Comparison of ENCODE assay signal across 22 cellular contexts in the genomic region with DNA sequence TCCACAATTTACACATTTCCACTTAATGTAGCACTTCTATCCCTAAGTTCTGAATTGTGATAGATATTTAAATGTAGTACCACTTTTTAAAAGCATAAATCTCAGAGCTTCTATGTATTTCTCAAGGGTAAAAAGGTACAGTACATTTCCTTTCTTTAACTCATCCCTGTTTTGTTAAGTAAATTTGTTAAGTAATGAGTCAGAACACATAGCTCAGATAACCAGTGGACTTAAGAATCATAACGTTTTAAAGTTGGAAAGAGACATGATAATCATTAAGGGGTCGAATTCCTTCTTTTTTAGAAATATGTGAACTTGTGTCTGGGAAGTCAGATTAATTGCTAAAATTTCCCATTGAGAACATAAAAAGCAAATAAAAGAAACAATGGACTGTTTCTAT.
DNase-seq lines count a peak whose midpoint lies in the region; ATAC-seq, FAIRE-seq and TF ChIP-seq lines count a peak whose summit lies in the region.
"Had no signal": no experiment of that assay in that cellular context is flagged by ENCODE, and none has a peak within 500 bp of the region (broad histone marks: within the 10 kb centered on the region; RNA-seq: fewer than 3 reads in every experiment).

No MANE protein-coding gene starts in this region.

- H3K4me2 ChIP-seq in OCI-LY1 (ENCODE audit: low read length) = 0 out of 2 replicates have a peak overlapping the region, but pooled peaks have one; percentile 14
- H3K4me2 ChIP-seq in mesenchymal stem cell (ENCODE audit: low read length, poor library complexity, severe bottlenecking) = no peak overlapping the region
- H3K4me2 ChIP-seq: GM23338 had no signal

- H2AK5ac ChIP-seq in mesenchymal stem cell (ENCODE audit: low read length, severe bottlenecking) = no peak overlapping the region

- H3K4me1 ChIP-seq in OCI-LY1 (ENCODE audit: insufficient read depth, low read length, severe bottlenecking) (peaks cover 48% of the 10 kb centered on the region), mesenchymal stem cell (ENCODE audit: control insufficient read depth, insufficient read depth, low read depth, low read length) (peaks cover 3% of the 10 kb centered on the region)

- no peaks in the 10 kb centered on the region for H3K79me1 ChIP-seq in mesenchymal stem cell (replicated peaks; ENCODE audit: low read length, poor library complexity, severe bottlenecking)

- H3K27me3 ChIP-seq in OCI-LY1 (ENCODE audit: insufficient read depth, low read length) = no peaks in the 10 kb centered on the region
- no peaks in the 10 kb centered on the region for H3K27me3 ChIP-seq in mesenchymal stem cell (ENCODE audit: control insufficient read depth in 1 of 2, insufficient read depth in 1 of 2, low read length in 2 of 2)

- no peak for TF ChIP-seq CTCF in OCI-LY1 (IDR thresholded peaks at IDR 0.05; ENCODE audit: low read length)
- TF ChIP-seq CTCF in cardiac fibroblast (IDR thresholded peaks at IDR 0.05; ENCODE audit: low read depth, low read length) = no peak

- H2BK15ac ChIP-seq in mesenchymal stem cell (ENCODE audit: low read depth, poor library complexity, severe bottlenecking) = no peak overlapping the region

- H2BK5ac ChIP-seq in mesenchymal stem cell (ENCODE audit: low read depth, low read length, poor library complexity, severe bottlenecking) = no peak overlapping the region

- no peak overlapping the region for H2BK12ac ChIP-seq in mesenchymal stem cell (ENCODE audit: low read length in 2 of 2)

- no peak overlapping the region for H3K18ac ChIP-seq in mesenchymal stem cell (ENCODE audit: low read depth in 1 of 2, low read length in 2 of 2)

- H4K8ac ChIP-seq in mesenchymal stem cell (ENCODE audit: low read length) = no peak overlapping the region

- H3K36me3 Mint-ChIP-seq in stimulated activated effector memory CD8-positive, alpha-beta T cell treated with anti-CD3 and anti-CD28 coated beads, Interleukin-12 subunit alpha, Interleukin-12 subunit beta, amount 100 ng/mL, for 72 hours = no peaks in the 10 kb centered on the region

- H3K9ac ChIP-seq in OCI-LY1 (ENCODE audit: low read length) (no peak overlapping the region), mesenchymal stem cell (ENCODE audit: low read length) (no peak overlapping the region)

- WGBS in mesenchymal stem cell = 13% methylated on average over 1 of the region's 2 CpGs

- H3K79me2 ChIP-seq in OCI-LY1 (ENCODE audit: insufficient read depth, low read length) = no peaks in the 10 kb centered on the region

- peak overlapping the region; percentile 77 for H3K27ac ChIP-seq in OCI-LY1 (ENCODE audit: low read depth, low read length, poor library complexity, severe bottlenecking)
- H3K27ac ChIP-seq in mesenchymal stem cell (ENCODE audit: low read length, poor library complexity, severe bottlenecking) = no peak overlapping the region
- H3K27ac ChIP-seq: C4-2B, SK-N-MC had no signal

- H3K4me3 ChIP-seq in OCI-LY1 (ENCODE audit: low read depth, low read length, poor library complexity, severe bottlenecking) (no peak overlapping the region), cardiac fibroblast (replicated peaks in 1 of 2; ENCODE audit: low read depth in 2 of 2, low read length in 2 of 2) (no peak overlapping the region), mesenchymal stem cell (ENCODE audit: insufficient read depth in 1 of 2, low read depth in 1 of 2, low read length in 2 of 2) (no peak overlapping the region)
- H3K4me3 ChIP-seq: GM12878, GM23338, SK-N-MC had no signal

- H3K9me3 ChIP-seq in OCI-LY1 (ENCODE audit: low read length) = no peaks in the 10 kb centered on the region
- H3K9me3 ChIP-seq in mesenchymal stem cell (ENCODE audit: control insufficient read depth, low read length) = no peaks in the 10 kb centered on the region

- FAIRE-seq in GM19239 (lab: Jason Lieb, UNC) = no peak
- FAIRE-seq: GM12878, GM18507 had no signal

- H2AFZ ChIP-seq in OCI-LY1 (ENCODE audit: low read length) (peak overlapping the region; percentile 78), mesenchymal stem cell (ENCODE audit: low read depth, low read length) (no peak overlapping the region)

- peaks cover 18% of the 10 kb centered on the region for H3K9me3 Mint-ChIP-seq in stimulated activated effector memory CD8-positive, alpha-beta T cell treated with anti-CD3 and anti-CD28 coated beads, Interleukin-12 subunit alpha, Interleukin-12 subunit beta, amount 100 ng/mL, for 72 hours

- no peak overlapping the region for H3K23ac ChIP-seq in mesenchymal stem cell (ENCODE audit: low read length in 2 of 2)

- H3K4me1 Mint-ChIP-seq in stimulated activated effector memory CD8-positive, alpha-beta T cell treated with anti-CD3 and anti-CD28 coated beads, Interleukin-12 subunit alpha, Interleukin-12 subunit beta, amount 100 ng/mL, for 72 hours = no peaks in the 10 kb centered on the region
- H3K4me1 Mint-ChIP-seq: GM23338 had no signal

- H3F3A ChIP-seq in OCI-LY1 (ENCODE audit: insufficient read depth, low read length) = no peaks in the 10 kb centered on the region

- H3K14ac ChIP-seq in mesenchymal stem cell (ENCODE audit: low read length in 2 of 2) = no peak overlapping the region

- peak; percentile 2 to 7 for DNase-seq in cardiac fibroblast (ENCODE audit: low read depth in 2 of 2)
- peak; percentile 9 for DNase-seq in mesenchymal stem cell
- DNase-seq in HT-29 (ENCODE audit: low spot score) = no peak
- DNase-seq in HEK293T (ENCODE audit: extremely low spot score) = no peak
- DNase-seq in GM19239 (ENCODE audit: insufficient read length, low spot score) = no peak
- DNase-seq in stimulated activated effector memory CD8-positive, alpha-beta T cell treated with anti-CD3 and anti-CD28 coated beads, Interleukin-12 subunit alpha, Interleukin-12 subunit beta, amount 100 ng/mL, for 72 hours (ENCODE audit: low spot score in 2 of 2) = no peak
- DNase-seq: AML-193, HCEC 1CT, Kasumi-1, MM.1S, NCI-H1092, NCI-H146, NCI-H2029 treated with DMSO at 0.1 percent for 48 hours, NCI-H2171, NCI-H526 treated with DMSO at 0.1 percent for 48 hours, SHP77 had no signal

- no peak overlapping the region for H3K4ac ChIP-seq in mesenchymal stem cell (ENCODE audit: low read depth in 1 of 2, low read length in 2 of 2)

- ATAC-seq in stimulated activated effector memory CD8-positive, alpha-beta T cell treated with anti-CD3 and anti-CD28 coated beads, Interleukin-12 subunit alpha, Interleukin-12 subunit beta, amount 100 ng/mL, for 72 hours = no peak
- ATAC-seq: GM12878, GM23338 had no signal

- no peaks in the 10 kb centered on the region for H3K9me2 ChIP-seq in OCI-LY1 (ENCODE audit: low read depth, low read length)

- H3K36me3 ChIP-seq in OCI-LY1 (ENCODE audit: insufficient read depth, low read length) (no peaks in the 10 kb centered on the region), mesenchymal stem cell (ENCODE audit: control insufficient read depth in 1 of 2, insufficient read depth in 2 of 2, low read depth in 1 of 2, low read length in 2 of 2) (no peaks in the 10 kb centered on the region)

- H4K20me1 ChIP-seq in OCI-LY1 (ENCODE audit: insufficient read depth, low read length) = no peaks in the 10 kb centered on the region

- CTCF ChIA-PET in HEK293T (lab: Yijun Ruan, JAX) = no interaction called here

- no peak overlapping the region for H3K27ac Mint-ChIP-seq in stimulated activated effector memory CD8-positive, alpha-beta T cell treated with anti-CD3 and anti-CD28 coated beads, Interleukin-12 subunit alpha, Interleukin-12 subunit beta, amount 100 ng/mL, for 72 hours
- H3K27ac Mint-ChIP-seq: GM23338 had no signal

- H2BK120ac ChIP-seq in mesenchymal stem cell (ENCODE audit: low read depth, low read length) = no peak overlapping the region

- no peak overlapping the region for H3K4me3 Mint-ChIP-seq in stimulated activated effector memory CD8-positive, alpha-beta T cell treated with anti-CD3 and anti-CD28 coated beads, Interleukin-12 subunit alpha, Interleukin-12 subunit beta, amount 100 ng/mL, for 72 hours
- H3K4me3 Mint-ChIP-seq: GM23338 had no signal

- H4K91ac ChIP-seq in mesenchymal stem cell (ENCODE audit: low read length) = no peak overlapping the region

- POLR2A ChIA-PET in HEK293T (lab: Yijun Ruan, JAX) = no interaction called here

TF ChIP-seq in HEK293T, 16 proteins besides CTCF, POLR2A, EP300 and RAD21:
- TF ChIP-seq FOXM1 (IDR thresholded peaks at IDR 0.05; ENCODE audit: borderline replicate concordance) (no peak), NFRKB (IDR thresholded peaks at IDR 0.05) (no peak), L3MBTL2 (conservative IDR thresholded peaks at IDR 0.05) (no peak), ARNT (IDR thresholded peaks at IDR 0.05) (no peak), FOXA1 (IDR thresholded peaks at IDR 0.05) (no peak), LEF1 (IDR thresholded peaks at IDR 0.05; ENCODE audit: borderline replicate concordance) (no peak), TARDBP (IDR thresholded peaks at IDR 0.05) (no peak), BHLHE40 (IDR thresholded peaks at IDR 0.05; ENCODE audit: borderline replicate concordance) (no peak), ELF4 (IDR thresholded peaks at IDR 0.05) (no peak), HDGF (IDR thresholded peaks at IDR 0.05; ENCODE audit: borderline replicate concordance) (no peak), CTBP1 (IDR thresholded peaks at IDR 0.05; ENCODE audit: borderline replicate concordance) (no peak), ZNF384 (IDR thresholded peaks at IDR 0.05) (no peak), FOXK2 (IDR thresholded peaks at IDR 0.05) (no peak), SP1 (IDR thresholded peaks at IDR 0.05) (no peak), SUZ12 (IDR thresholded peaks at IDR 0.05) (no peak)
- TF ChIP-seq, protein P1, sequence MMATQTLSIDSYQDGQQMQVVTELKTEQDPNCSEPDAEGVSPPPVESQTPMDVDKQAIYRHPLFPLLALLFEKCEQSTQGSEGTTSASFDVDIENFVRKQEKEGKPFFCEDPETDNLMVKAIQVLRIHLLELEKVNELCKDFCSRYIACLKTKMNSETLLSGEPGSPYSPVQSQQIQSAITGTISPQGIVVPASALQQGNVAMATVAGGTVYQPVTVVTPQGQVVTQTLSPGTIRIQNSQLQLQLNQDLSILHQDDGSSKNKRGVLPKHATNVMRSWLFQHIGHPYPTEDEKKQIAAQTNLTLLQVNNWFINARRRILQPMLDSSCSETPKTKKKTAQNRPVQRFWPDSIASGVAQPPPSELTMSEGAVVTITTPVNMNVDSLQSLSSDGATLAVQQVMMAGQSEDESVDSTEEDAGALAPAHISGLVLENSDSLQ (IDR thresholded peaks at IDR 0.05) = no peak
TF ChIP-seq in HEK293T: peak in this region for 0.

Comparison
In these comparisons a context has a peak if more than half of its experiments do, and no peak if none do; other contexts are left out.
1. DNase-seq: peak in cardiac fibroblast (2 of 2) and mesenchymal stem cell (single experiment); none in HT-29 (single experiment), HEK293T (single experiment), GM19239 (single experiment) and stimulated activated effector memory CD8-positive, alpha-beta T cell treated with anti-CD3 and anti-CD28 coated beads, Interleukin-12 subunit alpha, Interleukin-12 subunit beta, amount 100 ng/mL, for 72 hours (0 of 2).